ENCODE assay signal across 8 cellular contexts in the genomic region with DNA sequence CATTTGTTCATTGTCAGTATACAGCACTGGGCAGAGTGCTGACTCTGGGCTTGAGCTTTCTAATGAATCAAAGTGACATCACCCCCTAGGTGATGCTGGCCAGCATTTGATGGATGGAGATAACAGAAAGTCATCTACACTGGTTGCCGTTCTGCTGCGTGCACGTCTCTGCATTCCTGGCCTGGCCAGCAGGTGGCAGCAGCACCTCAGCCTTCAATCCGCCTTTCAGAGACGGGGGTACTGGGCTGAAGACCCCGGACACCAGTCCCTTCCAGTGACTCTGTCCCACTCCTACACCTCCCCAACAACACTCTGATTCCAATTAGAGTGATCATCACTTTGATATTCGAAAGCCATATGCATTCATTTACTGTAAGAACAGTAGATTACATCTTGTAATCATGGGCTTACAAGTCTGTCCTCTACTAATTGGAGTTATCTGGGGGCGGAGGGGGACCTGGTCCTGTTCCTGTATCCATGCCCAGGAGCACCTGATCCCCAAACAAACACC. TPM values are rescaled to one million over a fixed set of nuclear protein-coding genes. Genes with fewer than 3 reads are reported as not detected.
A peak's percentile ranks its signal among the peaks of the same experiment; 100 is the strongest.
DNase-seq lines count a peak whose midpoint lies in the region; ATAC-seq and TF ChIP-seq lines count a peak whose summit lies in the region.

No MANE protein-coding gene starts in this region.

- H3K36me3 Mint-ChIP-seq in progenitor cell of endocrine pancreas (ENCODE audit: insufficient read depth), result no peaks in the 10 kb centered on the region

- H3K27me3 Mint-ChIP-seq in progenitor cell of endocrine pancreas, result peaks cover 15% of the 10 kb centered on the region

- TF ChIP-seq CTCF in progenitor cell of endocrine pancreas (IDR thresholded peaks at IDR 0.05; ENCODE audit: unreplicated experiment), result peak; percentile 100

- no peak overlapping the region for H3K4me3 Mint-ChIP-seq in progenitor cell of endocrine pancreas (ENCODE audit: low read depth)

- no peaks in the 10 kb centered on the region for H3K9me3 Mint-ChIP-seq in progenitor cell of endocrine pancreas (ENCODE audit: low read depth)

- DNase-seq in GM04504 (ENCODE audit: low read depth) (peak; percentile 18), SHP77 treated with DMSO at 0.1 percent for 48 hours (lab: John Stamatoyannopoulos, UW) (peak; percentile 50), Right ventricle myocardium superior (peak; percentile 65), progenitor cell of endocrine pancreas (ENCODE audit: low spot score, unreplicated experiment) (peak; percentile 56)
- peak; percentile 16 to 51 (median 34) for DNase-seq in activated naive CD4-positive, alpha-beta T cell (lab: John Stamatoyannopoulos, UW)

- H3K27ac Mint-ChIP-seq in progenitor cell of endocrine pancreas, result no peak overlapping the region

- H3K4me1 Mint-ChIP-seq in progenitor cell of endocrine pancreas (ENCODE audit: low read depth), result peaks cover 6% of the 10 kb centered on the region

- intact Hi-C loops in Right ventricle myocardium superior (cut with DNase I), result loop anchor here (2.0 kb wide), 1 partner anchor 115 kb away; no protein-coding TSS in a partner anchor

- peak; percentile 70 for ATAC-seq in HG02938 (IDR thresholded peaks at IDR 0.05; ENCODE audit: unreplicated experiment)
- ATAC-seq in Right ventricle myocardium superior (ENCODE audit: poor library complexity), result peak; percentile 82
- no peak for ATAC-seq in GM21367 (IDR thresholded peaks at IDR 0.05; ENCODE audit: unreplicated experiment)
- no peak for ATAC-seq in HG03108 (IDR thresholded peaks at IDR 0.05; ENCODE audit: unreplicated experiment)

RNA-seq across cellular contexts. Expression of gene CPSF4L, which starts 6.0 kb away (rescaled TPM):
- total RNA-seq in Right ventricle myocardium superior (not detected), progenitor cell of endocrine pancreas (0.33 TPM in 1 of 2 replicates, not detected in the other)

RNA-seq across cellular contexts. Expression of gene CDC42EP4, which starts 56.1 kb away (rescaled TPM):
- total RNA-seq in Right ventricle myocardium superior (53.0 TPM), progenitor cell of endocrine pancreas (66.0 and 77.9 TPM in 2 replicates)

Comparison
In these comparisons a context has a peak if more than half of its experiments do, and no peak if none do; other contexts are left out.
1. ATAC-seq: peak in HG02938 (single experiment) and Right ventricle myocardium superior (single experiment); none in GM21367 (single experiment) and HG03108 (single experiment).
2. Peak in every context shown above with its lines, with median percentiles within 50 percentile points of each other: DNase-seq.